In genomic region chr11:58134151-58134550, GRCh38 we compare ENCODE assay signal across 22 cellular contexts. TPM values are rescaled to one million over a fixed set of nuclear protein-coding genes. Genes with fewer than 3 reads are reported as not detected.
"Had no signal": no experiment of that assay in that cellular context is flagged by ENCODE, and none has a peak within 500 bp of the region (broad histone marks: within the 10 kb centered on the region; RNA-seq: fewer than 3 reads in every experiment).

No MANE protein-coding gene starts in this region.

- H3K27me3 ChIP-seq: cardiac muscle cell, gastroesophageal sphincter, heart left ventricle, sigmoid colon, tibial nerve had no signal

- H3K27ac ChIP-seq: cardiac muscle cell, gastroesophageal sphincter, heart left ventricle, sigmoid colon, tibial nerve had no signal

- H3K9me3 ChIP-seq: gastroesophageal sphincter, heart left ventricle, sigmoid colon, tibial nerve had no signal

- H3K36me3 ChIP-seq: cardiac muscle cell, gastroesophageal sphincter, heart left ventricle, sigmoid colon, tibial nerve had no signal

- ATAC-seq: activated CD4-positive, alpha-beta T cell treated with anti-CD3 and anti-CD28 coated beads for 36 hours; gastroesophageal sphincter; heart left ventricle; left ventricle myocardium superior; natural killer cell treated with Interleukin-12 subunit alpha and Interleukin-12 subunit beta and Interleukin-15 and Interleukin-18, amount 100 ng/mL, for 72 hours; stimulated activated naive CD8-positive, alpha-beta T cell treated with anti-CD3 and anti-CD28 coated beads, Interleukin-15, Interleukin-2, amounts not matched to agents 100 U/mL and 50 U/mL, for 24 hours had no signal

- H3K4me3 ChIP-seq: cardiac muscle cell, gastroesophageal sphincter, heart left ventricle, sigmoid colon, tibial nerve had no signal

- DNase-seq: activated CD4-positive, alpha-beta T cell treated with anti-CD3 and anti-CD28 coated beads for 36 hours; activated CD4-positive, alpha-beta T cell treated with anti-CD3 and anti-CD28 coated beads, Interleukin-2, amount 50 U/mL, for 48 hours; activated gamma-delta T cell; amniotic stem cell; effector CD8-positive, alpha-beta T cell; heart left ventricle; immature natural killer cell; kidney glomerular epithelial cell; left ventricle myocardium superior; mesenchymal stem cell; sigmoid colon; stimulated activated CD8-positive, alpha-beta memory T cell treated with anti-CD3 and anti-CD28 coated beads, Interleukin-4, amount 100 ng/mL, for 48 hours; stimulated activated naive CD8-positive, alpha-beta T cell treated with anti-CD3 and anti-CD28 coated beads, Interleukin-15, Interleukin-2, amounts not matched to agents 100 U/mL and 50 U/mL, for 24 hours; substantia nigra had no signal

- H3K4me1 ChIP-seq: gastroesophageal sphincter, heart left ventricle, sigmoid colon, tibial nerve had no signal

RNA-seq across cellular contexts. Expression of gene OR9I1, which starts 8.8 kb away (rescaled TPM):
- total RNA-seq: activated CD4-positive, alpha-beta T cell treated with anti-CD3 and anti-CD28 coated beads for 36 hours; cardiac muscle cell; chondrocyte; esophagus mucosa; gastroesophageal sphincter; heart left ventricle; left ventricle myocardium superior; natural killer cell treated with Interleukin-12 subunit alpha and Interleukin-12 subunit beta and Interleukin-15 and Interleukin-18, amount 100 ng/mL, for 72 hours; renal cortical epithelial cell; sigmoid colon; T-helper 2 cell treated with Interferon-gamma antibody and Interleukin-4, amounts not matched to agents 100 ng/mL and 5 ng/mL, for 36 hours; tibial nerve had no signal
- polyA plus RNA-seq: cardiac muscle cell, heart left ventricle, immature natural killer cell, sigmoid colon had no signal

RNA-seq across cellular contexts. Expression of gene OR9Q2, which starts 54.7 kb away (rescaled TPM):
- total RNA-seq: activated CD4-positive, alpha-beta T cell treated with anti-CD3 and anti-CD28 coated beads for 36 hours; cardiac muscle cell; chondrocyte; esophagus mucosa; gastroesophageal sphincter; heart left ventricle; left ventricle myocardium superior; natural killer cell treated with Interleukin-12 subunit alpha and Interleukin-12 subunit beta and Interleukin-15 and Interleukin-18, amount 100 ng/mL, for 72 hours; renal cortical epithelial cell; sigmoid colon; T-helper 2 cell treated with Interferon-gamma antibody and Interleukin-4, amounts not matched to agents 100 ng/mL and 5 ng/mL, for 36 hours; tibial nerve had no signal
- polyA plus RNA-seq: cardiac muscle cell, heart left ventricle, immature natural killer cell, sigmoid colon had no signal
